ENCODE assay signal across 14 cellular contexts in genomic region chr17:75814900-75815373, GRCh38. TPM values are rescaled to one million over a fixed set of nuclear protein-coding genes. Genes with fewer than 3 reads are reported as not detected.
DNase-seq lines count a peak whose midpoint lies in the region; ATAC-seq, FAIRE-seq and TF ChIP-seq lines count a peak whose summit lies in the region.
"Had no signal": no experiment of that assay in that cellular context is flagged by ENCODE, and none has a peak within 500 bp of the region (broad histone marks: within the 10 kb centered on the region; RNA-seq: fewer than 3 reads in every experiment).

No MANE protein-coding gene starts in this region.

- no peak overlapping the region for H2AK5ac ChIP-seq in neuronal stem cell (ENCODE audit: low read depth, low read length)

- H3K4me1 ChIP-seq in neuronal stem cell (ENCODE audit: control insufficient read depth in 2 of 2, insufficient read depth in 1 of 2, low read depth in 1 of 2, low read length in 2 of 2), result peaks cover 0 to 5% of the 10 kb centered on the region in 2 donors
- H3K4me1 ChIP-seq in effector memory CD4-positive, alpha-beta T cell (ENCODE audit: control insufficient read depth, insufficient read depth, low read length, poor library complexity, severe bottlenecking), result no peaks in the 10 kb centered on the region

- peak; percentile 37 for DNase-seq in D341Med (ENCODE audit: low spot score)
- DNase-seq in RCC 7860 (ENCODE audit: low spot score), result peak; percentile 18
- peak; percentile 40 for DNase-seq in ecto neural progenitor cell (ENCODE audit: low spot score)
- DNase-seq in neuronal stem cell (ENCODE audit: low spot score), result no peak
- no peak for DNase-seq in effector memory CD4-positive, alpha-beta T cell
- DNase-seq in stimulated activated CD4-positive, alpha-beta T cell treated with anti-CD3 and anti-CD28 coated beads, Interleukin-15, amount 100 ng/mL, for 24 hours, result no peak
- no peak for DNase-seq in D721Med (ENCODE audit: insufficient read length, low spot score)
- DNase-seq: Calu3; caudate nucleus; NCI-H1105; NCI-H69; stimulated activated CD4-positive, alpha-beta T cell treated with anti-CD3 and anti-CD28 coated beads, Interleukin-2, amount 100 ng/mL, for 24 hours had no signal

- H3K18ac ChIP-seq in neuronal stem cell (ENCODE audit: low read length), result no peak overlapping the region

- peak overlapping the region; percentile 77 for H3K23ac ChIP-seq in neuronal stem cell (ENCODE audit: low read depth, low read length, poor library complexity)

- peaks cover 0 to 2% of the 10 kb centered on the region in 2 donors for H3K9me3 ChIP-seq in neuronal stem cell (replicated peaks in 1 of 2; ENCODE audit: control insufficient read depth in 2 of 2, insufficient read depth in 1 of 2, low read depth in 1 of 2, low read length in 2 of 2)
- H3K9me3 ChIP-seq in effector memory CD4-positive, alpha-beta T cell (ENCODE audit: control insufficient read depth, low read length), result no peaks in the 10 kb centered on the region

- H2BK120ac ChIP-seq in neuronal stem cell (ENCODE audit: low read depth, low read length), result no peak overlapping the region

- peak overlapping the region; percentile 78 for H4K8ac ChIP-seq in neuronal stem cell (ENCODE audit: low read depth, low read length)

- WGBS in neuronal stem cell (ENCODE audit: extremely low coverage in 2 of 2, insufficient read length in 2 of 2, insufficient replicate concordance in 1 of 2), 2 donors, result no CpG with 5 or more reads among the region's 13 CpGs

- no peaks in the 10 kb centered on the region for H3K27me3 ChIP-seq in neuronal stem cell (ENCODE audit: control insufficient read depth in 3 of 3, insufficient read depth in 3 of 3, low read depth in 1 of 3, low read length in 3 of 3)
- H3K27me3 ChIP-seq in effector memory CD4-positive, alpha-beta T cell (replicated peaks; ENCODE audit: control insufficient read depth, insufficient read depth, low read length, poor library complexity, severe bottlenecking), result no peaks in the 10 kb centered on the region

- H3K4me2 ChIP-seq in neuronal stem cell (ENCODE audit: insufficient read depth, low read length, poor library complexity, severe bottlenecking), result no peak overlapping the region

- TF ChIP-seq CTCF in D721Med (IDR thresholded peaks at IDR 0.05; ENCODE audit: insufficient read depth, missing control alignments), result no peak

- H2BK12ac ChIP-seq in neuronal stem cell (ENCODE audit: low read length), result peak overlapping the region; percentile 6

- H2BK15ac ChIP-seq in neuronal stem cell (ENCODE audit: low read length), result no peak overlapping the region

- no peak for TF ChIP-seq POLR2A in GM18505 (IDR thresholded peaks at IDR 0.05; ENCODE audit: borderline replicate concordance, extremely low read depth, insufficient read depth, insufficient read length)

- H3K79me1 ChIP-seq in neuronal stem cell (ENCODE audit: low read depth, low read length), result peaks cover 19% of the 10 kb centered on the region

- H3K14ac ChIP-seq in neuronal stem cell (ENCODE audit: low read length), result peak overlapping the region; percentile 32

- FAIRE-seq in RCC 7860 (lab: Jason Lieb, UNC) (no peak), D721Med (lab: Jason Lieb, UNC) (no peak)

- H3K27ac ChIP-seq in neuronal stem cell (replicated peaks; ENCODE audit: low read length), result no peak overlapping the region
- no peak overlapping the region for H3K27ac ChIP-seq in effector memory CD4-positive, alpha-beta T cell (ENCODE audit: insufficient read depth, low read length, poor library complexity, severe bottlenecking)

- H3K4ac ChIP-seq in neuronal stem cell (ENCODE audit: low read length), result no peak overlapping the region

- no peak overlapping the region for H2AFZ ChIP-seq in neuronal stem cell (ENCODE audit: low read length)

- no peak for ATAC-seq in GM18505 (IDR thresholded peaks at IDR 0.05; ENCODE audit: unreplicated experiment)
- ATAC-seq: natural killer cell treated with Interleukin-12 subunit alpha and Interleukin-12 subunit beta and Interleukin-15 and Interleukin-18, amount 100 ng/mL, for 72 hours had no signal

- H3K4me3 ChIP-seq in neuronal stem cell (ENCODE audit: low read length in 2 of 2), result peak overlapping the region in 1 of 2 donors; percentile 18
- H3K4me3 ChIP-seq in effector memory CD4-positive, alpha-beta T cell (ENCODE audit: insufficient read depth, low read depth, low read length, poor library complexity, severe bottlenecking), result no peak overlapping the region

- H2BK5ac ChIP-seq in neuronal stem cell (ENCODE audit: low read length), result peak overlapping the region; percentile 54

- peak overlapping the region; percentile 18 for H3K9ac ChIP-seq in neuronal stem cell (ENCODE audit: low read depth, low read length, poor library complexity)

- H3K36me3 ChIP-seq in neuronal stem cell (replicated peaks in 1 of 2; ENCODE audit: control insufficient read depth in 2 of 2, insufficient read depth in 2 of 2, low read length in 2 of 2), result peaks cover 78 to 97% of the 10 kb centered on the region in 2 donors
- H3K36me3 ChIP-seq in effector memory CD4-positive, alpha-beta T cell (ENCODE audit: control insufficient read depth, insufficient read depth, low read length), result peaks cover 70% of the 10 kb centered on the region

- H4K91ac ChIP-seq in neuronal stem cell (ENCODE audit: low read depth, low read length, poor library complexity), result no peak overlapping the region

RNA-seq across cellular contexts. Expression of gene UNC13D, which starts 29.3 kb away (rescaled TPM):
- 1.4 TPM for polyA plus RNA-seq in neuronal stem cell (2013, experiment 1 of 2)
- polyA plus RNA-seq in neuronal stem cell (2013, experiment 2 of 2), result 0.90 TPM

RNA-seq across cellular contexts. Expression of gene UNK, which starts 30.3 kb away (rescaled TPM):
- polyA plus RNA-seq in neuronal stem cell (2013, experiment 1 of 2), result 25.1 TPM
- 26.8 TPM for polyA plus RNA-seq in neuronal stem cell (2013, experiment 2 of 2)

RNA-seq across cellular contexts. Expression of gene WBP2, which starts 40.2 kb away (rescaled TPM):
- polyA plus RNA-seq in neuronal stem cell (2013, experiment 1 of 2), result 80.4 TPM
- 79.8 TPM for polyA plus RNA-seq in neuronal stem cell (2013, experiment 2 of 2)

RNA-seq across cellular contexts. Expression of gene GALK1, which starts 49.9 kb away (rescaled TPM):
- 20.1 TPM for polyA plus RNA-seq in neuronal stem cell (2013, experiment 1 of 2)
- 18.5 TPM for polyA plus RNA-seq in neuronal stem cell (2013, experiment 2 of 2)

Comparison
In these comparisons a context has a peak if more than half of its experiments do, and no peak if none do; other contexts are left out.
1. DNase-seq: peak in D341Med (single experiment), RCC 7860 (single experiment) and ecto neural progenitor cell (single experiment); none in neuronal stem cell (single experiment), effector memory CD4-positive, alpha-beta T cell (0 of 3), stimulated activated CD4-positive, alpha-beta T cell treated with anti-CD3 and anti-CD28 coated beads, Interleukin-15, amount 100 ng/mL, for 24 hours (single experiment) and D721Med (single experiment).